8 cellular contexts compared by ENCODE assay signal in genomic region chr3:131361066-131361463, GRCh38. TPM values are rescaled to one million over a fixed set of nuclear protein-coding genes. Genes with fewer than 3 reads are reported as not detected.
DNase-seq lines count a peak whose midpoint lies in the region; ATAC-seq, FAIRE-seq and TF ChIP-seq lines count a peak whose summit lies in the region.
"Not testable (repeated sequence)": the region's sequence is repeated elsewhere in the genome, so short reads cannot be mapped to it uniquely, and the experiment has no call there.

No MANE protein-coding gene starts in this region.

- H3K9me3 ChIP-seq in H9 (ENCODE audit: control insufficient read depth, low read depth, low read length); Peyer's patch; duodenal mucosa (ENCODE audit: control insufficient read depth in 1 of 2, low read length in 2 of 2); iPS DF 6.9 (ENCODE audit: control insufficient read depth, insufficient read depth, low read length): not testable (repeated sequence)

- not testable (repeated sequence) for H2BK15ac ChIP-seq in H9 (ENCODE audit: low read depth, low read length)

- H3K18ac ChIP-seq in H9 (ENCODE audit: insufficient read length, low read depth, low read length): peak overlapping the region; percentile 33

- ATAC-seq in naive B cell (ENCODE audit: low read depth in 2 of 2): peak; percentile 9 to 11

- peaks cover 3 to 23% of the 10 kb centered on the region in 2 experiments; a peak in 2 of 5 replicates for H3K9me3 Mint-ChIP-seq in H9
- H3K9me3 Mint-ChIP-seq in activated T-helper 1 cell treated with anti-CD3 and anti-CD28 coated beads, Interleukin-12 subunit alpha, Interleukin-12 subunit beta, Interleukin-2, Interleukin-4 antibody, amounts not matched to agents 30 ng/mL and 10 ng/mL and 1 ng/mL, durations not matched to agents 14 hours and 24 hours and 36 hours; naive B cell: not testable (repeated sequence)

- not testable (repeated sequence) for H2BK5ac ChIP-seq in H9 (ENCODE audit: insufficient read length, low read length)

- not testable (repeated sequence) for H2BK20ac ChIP-seq in H9 (ENCODE audit: low read depth, low read length, poor library complexity, severe bottlenecking)

- H3K27me3 Mint-ChIP-seq in H9 (ENCODE audit: low read depth): not testable (repeated sequence)
- H3K27me3 Mint-ChIP-seq in activated T-helper 1 cell treated with anti-CD3 and anti-CD28 coated beads, Interleukin-12 subunit alpha, Interleukin-12 subunit beta, Interleukin-2, Interleukin-4 antibody, amounts not matched to agents 30 ng/mL and 10 ng/mL and 1 ng/mL, durations not matched to agents 14 hours and 24 hours and 36 hours (ENCODE audit: insufficient read depth): peaks cover 27% of the 10 kb centered on the region
- peaks cover 5 to 36% (median 26%) of the 10 kb centered on the region in 3 donors for H3K27me3 Mint-ChIP-seq in naive B cell

- not testable (repeated sequence) for H3K79me2 ChIP-seq in H9 (ENCODE audit: insufficient read depth, low read length)

- not testable (repeated sequence) for H3K4ac ChIP-seq in H9 (ENCODE audit: low read depth, low read length)

- not testable (repeated sequence) for H4K20me1 ChIP-seq in H9 (ENCODE audit: control insufficient read depth, insufficient read depth, insufficient read length)

- H3K4me1 Mint-ChIP-seq in H9 (peaks cover 14 to 21% of the 10 kb centered on the region in 2 experiments), naive B cell (peaks cover 13 to 20% (median 14%) of the 10 kb centered on the region in 3 donors)
- H3K4me1 Mint-ChIP-seq in activated T-helper 1 cell treated with anti-CD3 and anti-CD28 coated beads, Interleukin-12 subunit alpha, Interleukin-12 subunit beta, Interleukin-2, Interleukin-4 antibody, amounts not matched to agents 30 ng/mL and 10 ng/mL and 1 ng/mL, durations not matched to agents 14 hours and 24 hours and 36 hours (ENCODE audit: low read depth): peaks cover 13% of the 10 kb centered on the region

- H2BK120ac ChIP-seq in H9 (ENCODE audit: low read depth, low read length, poor library complexity, severe bottlenecking): not testable (repeated sequence)

- not testable (repeated sequence) for H3K4me1 ChIP-seq in H9 (ENCODE audit: insufficient read depth, low read length); Peyer's patch; iPS DF 6.9 (ENCODE audit: control insufficient read depth, insufficient read depth, low read length)
- peaks cover 14 to 21% of the 10 kb centered on the region in 2 donors for H3K4me1 ChIP-seq in duodenal mucosa (ENCODE audit: control insufficient read depth in 1 of 2, insufficient read depth in 2 of 2, low read length in 2 of 2)

- peak overlapping the region; percentile 56 for H3K4me2 ChIP-seq in H9 (ENCODE audit: insufficient read depth, insufficient read length, low read length)

- no CpG with 5 or more reads among the region's 7 CpGs for WGBS in H9 (ENCODE audit: extremely low coverage, insufficient read length, low lambda C conversion rate)
- WGBS in iPS DF 6.9 (ENCODE audit: insufficient coverage, insufficient read length): no CpG with 5 or more reads among the region's 7 CpGs

- H3K14ac ChIP-seq in H9 (ENCODE audit: insufficient read depth, low read length): not testable (repeated sequence)

- H4K91ac ChIP-seq in H9 (ENCODE audit: insufficient read length, low read depth, low read length): not testable (repeated sequence)

- not testable (repeated sequence) for H3K36me3 ChIP-seq in Peyer's patch; duodenal mucosa (ENCODE audit: control insufficient read depth in 1 of 2, insufficient read depth in 2 of 2, low read length in 2 of 2); iPS DF 6.9 (ENCODE audit: control insufficient read depth, insufficient read depth, low read length)

- peak in 1 of 2 donors; percentile 2 for TF ChIP-seq POLR2A in Peyer's patch (IDR thresholded peaks at IDR 0.05)

- H4K8ac ChIP-seq in H9 (replicated peaks; ENCODE audit: insufficient read length, low read depth, low read length): not testable (repeated sequence)

- H3K56ac ChIP-seq in H9 (ENCODE audit: insufficient read length, low read depth, low read length): not testable (repeated sequence)

- not testable (repeated sequence) for H3K27me3 ChIP-seq in H9 (ENCODE audit: insufficient read depth, low read length); Peyer's patch; duodenal mucosa (ENCODE audit: control insufficient read depth in 1 of 2, insufficient read depth in 2 of 2, low read length in 2 of 2); iPS DF 6.9 (ENCODE audit: control insufficient read depth, insufficient read depth, low read length)

- intact Hi-C loops in activated T-helper 1 cell treated with anti-CD3 and anti-CD28 coated beads, Interleukin-12 subunit alpha, Interleukin-12 subunit beta, Interleukin-2, Interleukin-4 antibody, amounts not matched to agents 30 ng/mL and 10 ng/mL and 1 ng/mL, durations not matched to agents 14 hours and 24 hours and 36 hours (cut with micrococcal nuclease): not testable (repeated sequence)

- peaks cover 0 to 39% (median 23%) of the 10 kb centered on the region in 3 experiments; a peak in 5 of 7 replicates for H3K36me3 Mint-ChIP-seq in H9 (ENCODE audit: insufficient read depth in 1 of 3, low read depth in 3 of 3)
- H3K36me3 Mint-ChIP-seq in activated T-helper 1 cell treated with anti-CD3 and anti-CD28 coated beads, Interleukin-12 subunit alpha, Interleukin-12 subunit beta, Interleukin-2, Interleukin-4 antibody, amounts not matched to agents 30 ng/mL and 10 ng/mL and 1 ng/mL, durations not matched to agents 14 hours and 24 hours and 36 hours (ENCODE audit: low read depth); naive B cell: not testable (repeated sequence)

- FAIRE-seq in urothelium cell line (lab: Jason Lieb, UNC): peak; percentile 50

- H3K23ac ChIP-seq in H9 (ENCODE audit: insufficient read length, low read depth, low read length): not testable (repeated sequence)

- not testable (repeated sequence) for H3K23me2 ChIP-seq in H9 (ENCODE audit: insufficient read length, low read depth, low read length, poor library complexity, severe bottlenecking)

- not testable (repeated sequence) for H3K27ac ChIP-seq in H9 (ENCODE audit: insufficient read length, low read depth, low read length); duodenal mucosa (ENCODE audit: low read depth, low read length); iPS DF 6.9 (ENCODE audit: low read length)
- peak overlapping the region in 3 of 4 donors; percentile 38 to 94 (median 93) for H3K27ac ChIP-seq in Peyer's patch
- H3K27ac ChIP-seq in skin epidermis: peak overlapping the region in 5 of 21 experiments; percentile 7 to 74 (median 53)

- H3K4me3 ChIP-seq in Peyer's patch (peak overlapping the region in 2 of 4 donors; percentile 68 to 69), duodenal mucosa (ENCODE audit: low read depth in 1 of 2, low read length in 2 of 2) (peak overlapping the region; percentile 77 to 86), iPS DF 6.9 (ENCODE audit: low read length) (peak overlapping the region; percentile 26; the same call in 1 of the 2 replicates), skin epidermis (peak overlapping the region in 5 of 7 experiments; percentile 34 to 53 (median 43))

- H3K79me1 ChIP-seq in H9 (ENCODE audit: insufficient read depth, low read depth, low read length, poor library complexity, severe bottlenecking): not testable (repeated sequence)

- not testable (repeated sequence) for H2AFZ ChIP-seq in H9 (ENCODE audit: low read length)

- not testable (repeated sequence) for H3K9ac ChIP-seq in H9 (ENCODE audit: extremely low read depth, insufficient read length, low read length)
- H3K9ac ChIP-seq in duodenal mucosa (ENCODE audit: low read depth in 1 of 2, low read length in 2 of 2): peak overlapping the region in 1 of 2 donors; percentile 34

- H3K27ac Mint-ChIP-seq in H9: peak overlapping the region in 2 of 3 experiments; percentile 14 to 79; a peak in 3 of 7 replicates
- H3K27ac Mint-ChIP-seq in activated T-helper 1 cell treated with anti-CD3 and anti-CD28 coated beads, Interleukin-12 subunit alpha, Interleukin-12 subunit beta, Interleukin-2, Interleukin-4 antibody, amounts not matched to agents 30 ng/mL and 10 ng/mL and 1 ng/mL, durations not matched to agents 14 hours and 24 hours and 36 hours: peak overlapping the region; percentile 7
- peak overlapping the region in 1 of 6 donors; percentile 86 for H3K27ac Mint-ChIP-seq in naive B cell

- DNase-seq in H9; activated T-helper 1 cell treated with anti-CD3 and anti-CD28 coated beads, Interleukin-12 subunit alpha, Interleukin-12 subunit beta, Interleukin-2, Interleukin-4 antibody, amounts not matched to agents 30 ng/mL and 10 ng/mL and 1 ng/mL, durations not matched to agents 14 hours and 24 hours and 36 hours (ENCODE audit: low spot score); iPS DF 6.9 (ENCODE audit: low read depth, low spot score); naive B cell; urothelium cell line (ENCODE audit: low spot score): not testable (repeated sequence)
- peak in 1 of 3 donors; percentile 60 for DNase-seq in Peyer's patch

- H4K5ac ChIP-seq in H9 (ENCODE audit: insufficient read length, low read depth, low read length): not testable (repeated sequence)

- H3T11ph ChIP-seq in H9 (ENCODE audit: low read length): not testable (repeated sequence)

- H3K4me3 Mint-ChIP-seq in H9: peak overlapping the region; percentile 65 to 82
- H3K4me3 Mint-ChIP-seq in activated T-helper 1 cell treated with anti-CD3 and anti-CD28 coated beads, Interleukin-12 subunit alpha, Interleukin-12 subunit beta, Interleukin-2, Interleukin-4 antibody, amounts not matched to agents 30 ng/mL and 10 ng/mL and 1 ng/mL, durations not matched to agents 14 hours and 24 hours and 36 hours: peak overlapping the region; percentile 24
- peak overlapping the region; percentile 61 to 93 (median 89) for H3K4me3 Mint-ChIP-seq in naive B cell

- TF ChIP-seq CTCF in H9 (conservative IDR thresholded peaks at IDR 0.05); Peyer's patch (IDR thresholded peaks at IDR 0.05): not testable (repeated sequence)

- not testable (repeated sequence) for H2BK12ac ChIP-seq in H9 (ENCODE audit: insufficient read length, low read depth, low read length)

- H2AK5ac ChIP-seq in H9 (ENCODE audit: insufficient read length, low read length): not testable (repeated sequence)

RNA-seq across cellular contexts. Expression of gene NUDT16, which starts 20.5 kb away (rescaled TPM):
- total RNA-seq in H9 (2021): 16.9 and 18.2 TPM in 2 replicates
- 100 to 1,000 TPM in 3 of 4 donors, 10 to 100 TPM in 1; 28.1 to 209 (median 132) TPM for total RNA-seq in Peyer's patch
- 10.6 and 11.5 TPM in 2 replicates for total RNA-seq in activated T-helper 1 cell treated with anti-CD3 and anti-CD28 coated beads, Interleukin-12 subunit alpha, Interleukin-12 subunit beta, Interleukin-2, Interleukin-4 antibody, amounts not matched to agents 30 ng/mL and 10 ng/mL and 1 ng/mL, durations not matched to agents 14 hours and 24 hours and 36 hours
- 1 to 10 TPM; 3.4 to 7.7 (median 5.9) TPM for polyA plus RNA-seq in naive B cell (ENCODE audit: low read depth in 6 of 6)

Comparison
In these comparisons a context has a peak if more than half of its experiments do, and no peak if none do; other contexts are left out.
1. H3K4me3 Mint-ChIP-seq: peak in every context shown above with its lines; median percentile 89 in naive B cell; 74 in H9; 24 in activated T-helper 1 cell treated with anti-CD3 and anti-CD28 coated beads, Interleukin-12 subunit alpha, Interleukin-12 subunit beta, Interleukin-2, Interleukin-4 antibody, amounts not matched to agents 30 ng/mL and 10 ng/mL and 1 ng/mL, durations not matched to agents 14 hours and 24 hours and 36 hours.